1 cellular context compared by ENCODE assay signal in genomic region chr10:92291610-92291859, GRCh38.
TF ChIP-seq lines count a peak whose summit lies in the region.

No MANE protein-coding gene starts in this region.

TF ChIP-seq in liver, 16 proteins besides CTCF, POLR2A, EP300 and RAD21 (continued from another document):
- TF ChIP-seq REST (IDR thresholded peaks at IDR 0.05) (no peak), NR2F2 (IDR thresholded peaks at IDR 0.05) (no peak)
